Comparison of ENCODE assay signal across 9 cellular contexts in genomic region chr20:31869942-31870702, GRCh38. TPM values are rescaled to one million over a fixed set of nuclear protein-coding genes. Genes with fewer than 3 reads are reported as not detected.
A peak's percentile ranks its signal among the peaks of the same experiment; 100 is the strongest.
DNase-seq lines count a peak whose midpoint lies in the region; ATAC-seq, FAIRE-seq and TF ChIP-seq lines count a peak whose summit lies in the region.
"Had no signal": no experiment of that assay in that cellular context is flagged by ENCODE, and none has a peak within 500 bp of the region (broad histone marks: within the 10 kb centered on the region; RNA-seq: fewer than 3 reads in every experiment).

DUSP15 (minus strand) TSS chr20:31870527; CDS start chr20:31870337, 190 bp downstream.
A gene with protein sequence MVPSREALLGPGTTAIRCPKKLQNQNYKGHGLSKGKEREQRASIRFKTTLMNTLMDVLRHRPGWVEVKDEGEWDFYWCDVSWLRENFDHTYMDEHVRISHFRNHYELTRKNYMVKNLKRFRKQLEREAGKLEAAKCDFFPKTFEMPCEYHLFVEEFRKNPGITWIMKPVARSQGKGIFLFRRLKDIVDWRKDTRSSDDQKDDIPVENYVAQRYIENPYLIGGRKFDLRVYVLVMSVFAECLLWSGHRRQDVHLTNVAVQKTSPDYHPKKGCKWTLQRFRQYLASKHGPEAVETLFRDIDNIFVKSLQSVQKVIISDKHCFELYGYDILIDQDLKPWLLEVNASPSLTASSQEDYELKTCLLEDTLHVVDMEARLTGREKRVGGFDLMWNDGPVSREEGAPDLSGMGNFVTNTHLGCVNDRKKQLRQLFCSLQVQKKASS (plus strand): TSS chr20:31870634. CDS start chr20:31871127, 493 bp downstream.

- H3K27ac Mint-ChIP-seq in activated naive CD4-positive, alpha-beta T cell treated with anti-CD3 and anti-CD28 coated beads, Interleukin-2, amount 50 U/mL, for 72 hours = peak within 1 kb of the TSS in 1 of 2 donors; percentile 59

- H3K4me3 ChIP-seq in HFF-Myc (replicated peaks; ENCODE audit: low read depth, low read length) (peak within 1 kb of the TSS; percentile 26), left ventricle myocardium inferior (peak within 1 kb of the TSS; percentile 76), pancreas (peak within 1 kb of the TSS; percentile 55 to 82 (median 73))

- no peaks in the 10 kb centered on the region for H3K36me3 ChIP-seq in left ventricle myocardium inferior
- H3K36me3 ChIP-seq in pancreas = no peaks in the 10 kb centered on the region

- no peak for FAIRE-seq in pancreas (lab: Jason Lieb, UNC)

- H3K27ac ChIP-seq in left ventricle myocardium inferior (replicated peaks) (peak within 1 kb of the TSS; percentile 47), pancreas (peak within 1 kb of the TSS in 2 of 4 donors; percentile 20 to 35)

- DNase-seq in C1 segment of cervical spinal cord (lab: John Stamatoyannopoulos, UW) = peak in 13 of 14 donors; percentile 37 to 87 (median 76)
- no peak for DNase-seq in HFF-Myc (ENCODE audit: extremely low read depth, low read depth)
- peak in 1 of 2 donors; percentile 47 for DNase-seq in activated naive CD4-positive, alpha-beta T cell treated with anti-CD3 and anti-CD28 coated beads, Interleukin-2, amount 50 U/mL, for 72 hours (ENCODE audit: low spot score in 2 of 2)
- peak; percentile 39 for DNase-seq in left ventricle myocardium inferior
- peak; percentile 30 to 83 (median 50) for DNase-seq in pancreas
- DNase-seq in RKO (ENCODE audit: low spot score) = no peak

- WGBS in pancreas, 2 donors = 0 to 1% methylated on average over 30 to 79 of the region's 79 CpGs

- H3K36me3 Mint-ChIP-seq in activated naive CD4-positive, alpha-beta T cell treated with anti-CD3 and anti-CD28 coated beads, Interleukin-2, amount 50 U/mL, for 72 hours = peaks cover 0 to 10% of the 10 kb centered on the region in 2 donors

- intact Hi-C loops in left ventricle myocardium inferior (cut with micrococcal nuclease) = no loop called here
- intact Hi-C loops in pancreas (cut with DNase I) = no loop called here

- peaks cover 14% of the 10 kb centered on the region for H3K27me3 ChIP-seq in left ventricle myocardium inferior (ENCODE audit: low read depth)
- no peaks in the 10 kb centered on the region for H3K27me3 ChIP-seq in pancreas

- no peak for TF ChIP-seq CTCF in HFF-Myc (IDR thresholded peaks at IDR 0.05; ENCODE audit: low read depth, low read length, missing control alignments)
- no peak for TF ChIP-seq CTCF in left ventricle myocardium inferior (IDR thresholded peaks at IDR 0.05; ENCODE audit: borderline replicate concordance)
- TF ChIP-seq CTCF in pancreas (IDR thresholded peaks at IDR 0.05) = no peak

- H3K4me1 ChIP-seq in left ventricle myocardium inferior (peaks cover 22% of the 10 kb centered on the region), pancreas (no peaks in the 10 kb centered on the region)

- H3K9me3 ChIP-seq in left ventricle myocardium inferior (replicated peaks) (no peaks in the 10 kb centered on the region), pancreas (no peaks in the 10 kb centered on the region)

- H3K9me3 Mint-ChIP-seq in activated naive CD4-positive, alpha-beta T cell treated with anti-CD3 and anti-CD28 coated beads, Interleukin-2, amount 50 U/mL, for 72 hours = no peaks in the 10 kb centered on the region

- peak; percentile 46 to 73 for ATAC-seq in activated naive CD4-positive, alpha-beta T cell treated with anti-CD3 and anti-CD28 coated beads, Interleukin-2, amount 50 U/mL, for 72 hours
- ATAC-seq in pancreas (peak; percentile 84 to 94 (median 91)), HG02852 (IDR thresholded peaks at IDR 0.05; ENCODE audit: unreplicated experiment) (no peak), GM21526 (IDR thresholded peaks at IDR 0.05; ENCODE audit: low FRiP score, unreplicated experiment) (no peak)

RNA-seq across cellular contexts. Expression of gene DUSP15, which starts in this region (rescaled TPM):
- total RNA-seq in activated naive CD4-positive, alpha-beta T cell treated with anti-CD3 and anti-CD28 coated beads, Interleukin-2, amount 50 U/mL, for 72 hours = not detected
- total RNA-seq in left ventricle myocardium inferior (5.1 TPM), pancreas (1 to 10 TPM in 3 of 6 donors, under 1 TPM in 3; 0.35 to 1.6 (median 1.1) TPM)
- polyA plus RNA-seq in pancreas = 1 to 10 TPM; 2.5 to 4.3 TPM

RNA-seq across cellular contexts. Expression of the second gene that starts in this region (rescaled TPM):
- total RNA-seq in activated naive CD4-positive, alpha-beta T cell treated with anti-CD3 and anti-CD28 coated beads, Interleukin-2, amount 50 U/mL, for 72 hours = not detected
- total RNA-seq in left ventricle myocardium inferior = 0.05 TPM
- total RNA-seq in pancreas = under 1 TPM in 5 of 6 donors, not detected in 1; 0.14 to 0.41 (median 0.29) TPM
- 1 to 10 TPM in 1 of 2 donors, under 1 TPM in 1; 0.68 to 1.4 TPM for polyA plus RNA-seq in pancreas
- total RNA-seq: M059J had no signal

Comparison
In these comparisons a context has a peak if more than half of its experiments do, and no peak if none do; other contexts are left out.
1. Peak in ATAC-seq in activated naive CD4-positive, alpha-beta T cell treated with anti-CD3 and anti-CD28 coated beads, Interleukin-2, amount 50 U/mL, for 72 hours; RNA of the genes that start here not detected or under 1 TPM.
2. DNase-seq: peak in C1 segment of cervical spinal cord (13 of 14), left ventricle myocardium inferior (single experiment) and pancreas (6 of 6); none in HFF-Myc (single experiment) and RKO (single experiment).
3. H3K4me3 ChIP-seq: peak in every context shown above with its lines; median percentile 76 in left ventricle myocardium inferior; 73 in pancreas; 26 in HFF-Myc.
4. ATAC-seq: peak in pancreas (4 of 4); none in HG02852 (single experiment) and GM21526 (single experiment).